9 cellular contexts compared by ENCODE assay signal in genomic region chr14:49946320-49947141, GRCh38. TPM values are rescaled to one million over a fixed set of nuclear protein-coding genes. Genes with fewer than 3 reads are reported as not detected.
A peak's percentile ranks its signal among the peaks of the same experiment; 100 is the strongest.
DNase-seq lines count a peak whose midpoint lies in the region; ATAC-seq, FAIRE-seq and TF ChIP-seq lines count a peak whose summit lies in the region.
"Had no signal": no experiment of that assay in that cellular context is flagged by ENCODE, and none has a peak within 500 bp of the region (broad histone marks: within the 10 kb centered on the region; RNA-seq: fewer than 3 reads in every experiment).

No MANE protein-coding gene starts in this region.

- no peak overlapping the region for H3K9ac ChIP-seq in adipocyte (ENCODE audit: low read length)
- peak overlapping the region; percentile 1; the same call in 1 of the 2 replicates for H3K9ac ChIP-seq in HepG2 (ENCODE audit: insufficient read depth, low read depth, low read length)

- intact Hi-C loops in HepG2 (cut with micrococcal nuclease; ENCODE audit: unreplicated experiment), result loop anchor here (10.0 kb wide), 1 partner anchor 58 kb away; no protein-coding TSS in a partner anchor

- TF ChIP-seq EP300 in HepG2 (IDR thresholded peaks at IDR 0.05; ENCODE audit: low read depth in 2 of 2, low read length in 2 of 2) (no peak), HepG2 (CRISPR knock-in tag; IDR thresholded peaks at IDR 0.05; ENCODE audit: borderline replicate concordance) (no peak)

- POLR2A ChIA-PET in HepG2 (lab: Yijun Ruan, JAX), result interaction anchor here (1.0 to 2.0 kb wide), 6 partner anchors 20 to 115 kb away, joined by 3 to 9 read pairs (median 4); no protein-coding TSS in a partner anchor

- no peaks in the 10 kb centered on the region for H3F3A ChIP-seq in GM23338 (replicated peaks; ENCODE audit: low read depth)

- H3K9me2 ChIP-seq in GM23338 (ENCODE audit: insufficient read depth), result no peaks in the 10 kb centered on the region

- H3K36me3 ChIP-seq in GM23338 (ENCODE audit: insufficient read depth) (no peaks in the 10 kb centered on the region), adipocyte (ENCODE audit: control insufficient read depth, insufficient read depth, low read length, severe bottlenecking) (no peaks in the 10 kb centered on the region), HepG2 (replicated peaks in 1 of 2; ENCODE audit: control insufficient read depth in 1 of 2, insufficient read depth in 2 of 2, low read length in 2 of 2) (no peaks in the 10 kb centered on the region)

- H3K4me1 ChIP-seq in GM23338 (ENCODE audit: insufficient read depth) (no peaks in the 10 kb centered on the region), adipocyte (ENCODE audit: control insufficient read depth, insufficient read depth, low read length) (peaks cover 3% of the 10 kb centered on the region), HepG2 (ENCODE audit: insufficient read depth, low read length) (peaks cover 53% of the 10 kb centered on the region)

- H3K4me3 ChIP-seq in GM23338 (no peak overlapping the region), adipocyte (ENCODE audit: low read length) (no peak overlapping the region), HepG2 (replicated peaks in 1 of 3; ENCODE audit: insufficient read depth in 1 of 3, low read depth in 2 of 3, low read length in 3 of 3) (peak overlapping the region in 1 of 3 experiments; percentile 18; a peak in 2 of 6 replicates)

- no peak for TF ChIP-seq POLR2A in HepG2 (IDR thresholded peaks at IDR 0.05; ENCODE audit: insufficient read depth in 1 of 2, low read depth in 2 of 2, low read length in 2 of 2)

- no peaks in the 10 kb centered on the region for H3K36me3 Mint-ChIP-seq in GM23338 (ENCODE audit: low read depth)

- H3K27me3 Mint-ChIP-seq in GM23338 (ENCODE audit: insufficient read depth, low read depth, poor library complexity), result peaks cover 3% of the 10 kb centered on the region

- FAIRE-seq in HepG2 (lab: Jason Lieb, UNC), result peak; percentile 30
- FAIRE-seq: islet of Langerhans had no signal

- H4K20me1 ChIP-seq in GM23338 (replicated peaks; ENCODE audit: insufficient read depth), result no peaks in the 10 kb centered on the region
- H4K20me1 ChIP-seq in HepG2 (ENCODE audit: insufficient read depth, low read length), result no peaks in the 10 kb centered on the region

- H3K4me1 Mint-ChIP-seq in GM23338, result 0 out of 3 replicates have a peak, but pooled peaks cover 4% of the 10 kb centered on the region

- H3K4me3 Mint-ChIP-seq in GM23338, result no peak overlapping the region

- no peaks in the 10 kb centered on the region for H3K9me3 ChIP-seq in adipocyte (ENCODE audit: control insufficient read depth, low read length)
- H3K9me3 ChIP-seq in HepG2 (ENCODE audit: low read length), result no peaks in the 10 kb centered on the region

- ATAC-seq in GM23338, result no peak
- ATAC-seq in HepG2, result peak; percentile 73

- 11% methylated on average over 10 of the region's 10 CpGs for WGBS in HepG2 (ENCODE audit: low lambda C conversion rate)

- no peak overlapping the region for H3K4me2 ChIP-seq in GM23338
- H3K4me2 ChIP-seq in HepG2 (ENCODE audit: low read depth, low read length), result peak overlapping the region; percentile 55

- CTCF ChIA-PET in HepG2 (lab: Yijun Ruan, JAX; ENCODE audit: low intra/inter-chr PET ratio, low total read pairs), result no interaction called here

- no TSS peak for BruUV-seq in HepG2 (replicated peaks; lab: Mats Ljungman, UMichigan)

- no peaks in the 10 kb centered on the region for H3K79me2 ChIP-seq in GM23338 (replicated peaks; ENCODE audit: insufficient read depth)
- no peaks in the 10 kb centered on the region for H3K79me2 ChIP-seq in HepG2 (ENCODE audit: insufficient read depth, low read length)

- DNase-seq in GM23338 (ENCODE audit: low spot score), result no peak
- DNase-seq in NCI-H524 (lab: John Stamatoyannopoulos, UW), result peak; percentile 97 to 100
- peak; percentile 71 for DNase-seq in adipocyte (ENCODE audit: low read depth)
- peak; percentile 32 for DNase-seq in HepG2 (ENCODE audit: low spot score)
- DNase-seq in NOMO-1 treated with dmso at 0.1 percent for 144 hours (lab: John Stamatoyannopoulos, UW; ENCODE audit: unreplicated experiment), result no peak
- DNase-seq in RKO (ENCODE audit: low spot score), result no peak
- no peak for DNase-seq in D341Med (ENCODE audit: low spot score)
- DNase-seq in effector CD4-positive, alpha-beta T cell, result no peak

- H3K27ac ChIP-seq in GM23338 (ENCODE audit: low read depth) (no peak overlapping the region), HepG2 (ENCODE audit: extremely low read length, insufficient read depth, low read length) (no peak overlapping the region)

- no peak for TF ChIP-seq CTCF in GM23338 (conservative IDR thresholded peaks at IDR 0.05; ENCODE audit: low read depth in 2 of 2)
- TF ChIP-seq CTCF in HepG2 (CRISPR knock-in tag; IDR thresholded peaks at IDR 0.05), result no peak

- no peak for TF ChIP-seq RAD21 in HepG2 (CRISPR knock-in tag; IDR thresholded peaks at IDR 0.05)

- no peak overlapping the region for H3K27ac Mint-ChIP-seq in GM23338

- H3K9me3 Mint-ChIP-seq in GM23338, result no peaks in the 10 kb centered on the region

- in situ Hi-C loops in HepG2 (cut with HindIII; ENCODE audit: extremely low pct_ligation_motif_present, low pct_unique_long_range_greater_than_20kb), result no loop called here

- no peaks in the 10 kb centered on the region for H3K27me3 ChIP-seq in GM23338 (ENCODE audit: insufficient read depth)
- H3K27me3 ChIP-seq in adipocyte (replicated peaks; ENCODE audit: control insufficient read depth, insufficient read depth, low read length), result no peaks in the 10 kb centered on the region
- no peaks in the 10 kb centered on the region for H3K27me3 ChIP-seq in HepG2 (ENCODE audit: control insufficient read depth in 1 of 2, insufficient read depth in 2 of 2, low read length in 2 of 2)

- peak overlapping the region; percentile 66; the same call in 1 of the 2 replicates for H2AFZ ChIP-seq in GM23338
- H2AFZ ChIP-seq in HepG2 (ENCODE audit: low read length), result no peak overlapping the region

TF ChIP-seq in GM23338, 12 proteins besides CTCF, POLR2A, EP300 and RAD21 (continues in another document):
- TF ChIP-seq EZH2 (IDR thresholded peaks at IDR 0.05; ENCODE audit: low read depth, unreplicated experiment), result no peak
- TF ChIP-seq NANOG (IDR thresholded peaks at IDR 0.05; ENCODE audit: borderline replicate concordance), result no peak
- TF ChIP-seq, protein P1, sequence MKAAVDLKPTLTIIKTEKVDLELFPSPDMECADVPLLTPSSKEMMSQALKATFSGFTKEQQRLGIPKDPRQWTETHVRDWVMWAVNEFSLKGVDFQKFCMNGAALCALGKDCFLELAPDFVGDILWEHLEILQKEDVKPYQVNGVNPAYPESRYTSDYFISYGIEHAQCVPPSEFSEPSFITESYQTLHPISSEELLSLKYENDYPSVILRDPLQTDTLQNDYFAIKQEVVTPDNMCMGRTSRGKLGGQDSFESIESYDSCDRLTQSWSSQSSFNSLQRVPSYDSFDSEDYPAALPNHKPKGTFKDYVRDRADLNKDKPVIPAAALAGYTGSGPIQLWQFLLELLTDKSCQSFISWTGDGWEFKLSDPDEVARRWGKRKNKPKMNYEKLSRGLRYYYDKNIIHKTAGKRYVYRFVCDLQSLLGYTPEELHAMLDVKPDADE (IDR thresholded peaks at IDR 0.05), result no peak

TF ChIP-seq in HepG2, 621 proteins besides CTCF, POLR2A, EP300 and RAD21 (continues in another document):
- TF ChIP-seq FOSL2 (CRISPR knock-in tag; IDR thresholded peaks at IDR 0.05) (peak; percentile 84), ZBTB42 (CRISPR knock-in tag; IDR thresholded peaks at IDR 0.05) (no peak), MXD4 (CRISPR knock-in tag; IDR thresholded peaks at IDR 0.05) (0 out of 2 replicates have a peak, but pooled peaks have one; percentile 38), SAP130 (CRISPR knock-in tag; IDR thresholded peaks at IDR 0.05; ENCODE audit: low read depth) (peak; percentile 21; the same call in 1 of the 2 replicates), EED (CRISPR knock-in tag; IDR thresholded peaks at IDR 0.05) (no peak), IKZF5 (CRISPR knock-in tag; IDR thresholded peaks at IDR 0.05) (0 out of 2 replicates have a peak, but pooled peaks have one; percentile 19), CBX5 (CRISPR knock-in tag; IDR thresholded peaks at IDR 0.05; ENCODE audit: borderline replicate concordance) (no peak), KDM4B (CRISPR knock-in tag; IDR thresholded peaks at IDR 0.05) (no peak)

RNA-seq across cellular contexts. Expression of gene ARF6, which starts 53.6 kb away (rescaled TPM):
- total RNA-seq in GM23338 (2014; rRNA removed; shearing (Covaris generic)), result 60.1 and 73.1 TPM in 2 replicates
- 42.5 and 47.8 TPM in 2 replicates for polyA plus RNA-seq in GM23338 (2016; fragmentation: Nextera tagmentation; extraction: Ambion mirVana)
- total RNA-seq in HepG2 (2016; rRNA removed; fragmentation: Illumina TruSeq; extraction: Trizol), result 31.9 and 36.1 TPM in 2 replicates
- total RNA-seq in HepG2 (2016; cell fraction: cytosol; rRNA removed; fragmentation: Illumina TruSeq; extraction: Trizol; ENCODE audit: low read depth), result 9.3 and 12.2 TPM in 2 replicates
- 35.0 TPM in 2 replicates for total RNA-seq in HepG2 (2016; cell fraction: insoluble cytoplasmic fraction; rRNA removed; fragmentation: Illumina TruSeq; extraction: Trizol)
- total RNA-seq in HepG2 (2016; cell fraction: membrane; rRNA removed; fragmentation: Illumina TruSeq; extraction: Trizol), result 33.5 and 36.6 TPM in 2 replicates
- total RNA-seq in HepG2 (2016; cell fraction: nucleus; rRNA removed; fragmentation: Illumina TruSeq; extraction: Trizol), result 18.8 and 19.2 TPM in 2 replicates
- 12.7 and 13.6 TPM in 2 replicates for polyA plus RNA-seq in HepG2 (2011; rRNA removed)
- polyA plus RNA-seq in HepG2 (2011; cell fraction: cytosol; rRNA removed), result 10.4 and 11.2 TPM in 2 replicates
- 8.5 TPM in 2 replicates for polyA plus RNA-seq in HepG2 (2011; cell fraction: nucleus; rRNA removed)
- 22.3 and 22.4 TPM in 2 replicates for polyA plus RNA-seq in HepG2 (2012)
- 7.1 and 10.0 TPM in 2 replicates for polyA plus RNA-seq in HepG2 (2016; cell fraction: cytosol; fragmentation: Illumina TruSeq; extraction: Trizol; ENCODE audit: low read depth)
- polyA plus RNA-seq in HepG2 (2016; cell fraction: insoluble cytoplasmic fraction; fragmentation: Illumina TruSeq; extraction: Trizol; ENCODE audit: low read depth), result 45.6 and 46.6 TPM in 2 replicates
- polyA plus RNA-seq in HepG2 (2016; cell fraction: membrane; fragmentation: Illumina TruSeq; extraction: Trizol; ENCODE audit: low read depth), result 20.3 and 27.1 TPM in 2 replicates
- polyA plus RNA-seq in HepG2 (2016; cell fraction: nucleus; fragmentation: Illumina TruSeq; extraction: Trizol; ENCODE audit: insufficient read depth, low read depth), result 31.2 and 33.5 TPM in 2 replicates
- polyA minus RNA-seq in HepG2 (2011; rRNA and poly(A)+ RNA removed; ENCODE audit: low replicate concordance), result 13.8 and 26.7 TPM in 2 replicates
- 9.2 and 10.8 TPM in 2 replicates for polyA minus RNA-seq in HepG2 (2011; cell fraction: cytosol; rRNA and poly(A)+ RNA removed)
- 10.3 and 10.9 TPM in 2 replicates for polyA minus RNA-seq in HepG2 (2011; cell fraction: nucleus; rRNA and poly(A)+ RNA removed)

Comparison
In these comparisons a context has a peak if more than half of its experiments do, and no peak if none do; other contexts are left out.
1. DNase-seq: peak in NCI-H524 (2 of 2), adipocyte (single experiment) and HepG2 (single experiment); none in GM23338 (single experiment), NOMO-1 treated with dmso at 0.1 percent for 144 hours (single experiment), RKO (single experiment), D341Med (single experiment) and effector CD4-positive, alpha-beta T cell (single experiment).